8 cellular contexts compared by ENCODE assay signal in genomic region chr5:124648902-124649467, GRCh38.
DNase-seq lines count a peak whose midpoint lies in the region; ATAC-seq and TF ChIP-seq lines count a peak whose summit lies in the region.

No MANE protein-coding gene starts in this region.

- CTCF ChIA-PET in Calu3 (lab: Charles Lee): no interaction called here
- CTCF ChIA-PET in activated naive CD4-positive, alpha-beta T cell treated with anti-CD3 and anti-CD28 coated beads, Interleukin-2, amount 10 ng/mL, durations not matched to agents 7 days and 5 days (lab: Charles Lee): no interaction called here

- H3K4me1 Mint-ChIP-seq in Calu3 (ENCODE audit: low read depth, unreplicated experiment) (peaks cover 60% of the 10 kb centered on the region), chondrocyte (ENCODE audit: low read depth) (peaks cover 60% of the 10 kb centered on the region), nephron progenitor cell (peaks cover 97% of the 10 kb centered on the region)
- peaks cover 25% of the 10 kb centered on the region for H3K4me1 Mint-ChIP-seq in activated naive CD4-positive, alpha-beta T cell treated with anti-CD3 and anti-CD28 coated beads, Interleukin-2, amount 10 ng/mL, durations not matched to agents 7 days and 5 days

- DNase-seq in Calu3 (no peak), NCI-H69 (lab: John Stamatoyannopoulos, UW) (peak; percentile 79), chondrocyte (ENCODE audit: low spot score) (no peak), nephron progenitor cell (no peak), mucosa of gallbladder (ENCODE audit: low spot score) (no peak), NOMO-1 (lab: John Stamatoyannopoulos, UW; ENCODE audit: unreplicated experiment in 2 of 2) (no peak)
- DNase-seq in activated naive CD4-positive, alpha-beta T cell treated with anti-CD3 and anti-CD28 coated beads, Interleukin-2, amount 10 ng/mL, durations not matched to agents 7 days and 5 days: no peak

- H3K27me3 Mint-ChIP-seq in Calu3 (ENCODE audit: unreplicated experiment) (no peaks in the 10 kb centered on the region), chondrocyte (ENCODE audit: low read depth) (no peaks in the 10 kb centered on the region), nephron progenitor cell (ENCODE audit: low read depth, poor library complexity) (no peaks in the 10 kb centered on the region)
- H3K27me3 Mint-ChIP-seq in activated naive CD4-positive, alpha-beta T cell treated with anti-CD3 and anti-CD28 coated beads, Interleukin-2, amount 10 ng/mL, durations not matched to agents 7 days and 5 days: peaks cover 59% of the 10 kb centered on the region

- TF ChIP-seq CTCF in Calu3 (IDR thresholded peaks at IDR 0.05; ENCODE audit: unreplicated experiment): no peak
- TF ChIP-seq CTCF in chondrocyte (IDR thresholded peaks at IDR 0.05): no peak
- TF ChIP-seq CTCF in nephron progenitor cell (IDR thresholded peaks at IDR 0.05): no peak

- BruUV-seq in Calu3 (replicated peaks; lab: Mats Ljungman, UMichigan): no TSS peak

- H3K36me3 Mint-ChIP-seq in Calu3 (ENCODE audit: insufficient read depth, unreplicated experiment) (peaks cover 22% of the 10 kb centered on the region), chondrocyte (ENCODE audit: low read depth) (peaks cover 18% of the 10 kb centered on the region), nephron progenitor cell (ENCODE audit: low read depth) (peaks cover 61% of the 10 kb centered on the region)
- H3K36me3 Mint-ChIP-seq in activated naive CD4-positive, alpha-beta T cell treated with anti-CD3 and anti-CD28 coated beads, Interleukin-2, amount 10 ng/mL, durations not matched to agents 7 days and 5 days: no peaks in the 10 kb centered on the region

- ATAC-seq in HG02981 (IDR thresholded peaks at IDR 0.05; ENCODE audit: unreplicated experiment): no peak

- H3K9me3 Mint-ChIP-seq in Calu3 (ENCODE audit: low read depth, unreplicated experiment): no peaks in the 10 kb centered on the region
- H3K9me3 Mint-ChIP-seq in chondrocyte (ENCODE audit: low read depth): no peaks in the 10 kb centered on the region
- H3K9me3 Mint-ChIP-seq in nephron progenitor cell: no peaks in the 10 kb centered on the region
- H3K9me3 Mint-ChIP-seq in activated naive CD4-positive, alpha-beta T cell treated with anti-CD3 and anti-CD28 coated beads, Interleukin-2, amount 10 ng/mL, durations not matched to agents 7 days and 5 days: no peaks in the 10 kb centered on the region

- H3K4me3 Mint-ChIP-seq in Calu3 (ENCODE audit: low read depth, unreplicated experiment): peak overlapping the region; percentile 92
- no peak overlapping the region for H3K4me3 Mint-ChIP-seq in chondrocyte (ENCODE audit: unreplicated experiment)
- peak overlapping the region; percentile 48 for H3K4me3 Mint-ChIP-seq in nephron progenitor cell
- no peak overlapping the region for H3K4me3 Mint-ChIP-seq in activated naive CD4-positive, alpha-beta T cell treated with anti-CD3 and anti-CD28 coated beads, Interleukin-2, amount 10 ng/mL, durations not matched to agents 7 days and 5 days

- peak overlapping the region; percentile 83 for H3K27ac Mint-ChIP-seq in Calu3 (ENCODE audit: unreplicated experiment)
- H3K27ac Mint-ChIP-seq in chondrocyte (ENCODE audit: unreplicated experiment): peak overlapping the region; percentile 68
- peak overlapping the region; percentile 88 for H3K27ac Mint-ChIP-seq in nephron progenitor cell
- H3K27ac Mint-ChIP-seq in activated naive CD4-positive, alpha-beta T cell treated with anti-CD3 and anti-CD28 coated beads, Interleukin-2, amount 10 ng/mL, durations not matched to agents 7 days and 5 days: no peak overlapping the region

- intact Hi-C loops in Calu3 (cut with micrococcal nuclease; ENCODE audit: unreplicated experiment): no loop called here

Comparison
In these comparisons a context has a peak if more than half of its experiments do, and no peak if none do; other contexts are left out.
1. H3K4me3 Mint-ChIP-seq: peak in Calu3 (single experiment) and nephron progenitor cell (single experiment); none in chondrocyte (single experiment) and activated naive CD4-positive, alpha-beta T cell treated with anti-CD3 and anti-CD28 coated beads, Interleukin-2, amount 10 ng/mL, durations not matched to agents 7 days and 5 days (single experiment).